11 cellular contexts compared by ENCODE assay signal in the genomic region with DNA sequence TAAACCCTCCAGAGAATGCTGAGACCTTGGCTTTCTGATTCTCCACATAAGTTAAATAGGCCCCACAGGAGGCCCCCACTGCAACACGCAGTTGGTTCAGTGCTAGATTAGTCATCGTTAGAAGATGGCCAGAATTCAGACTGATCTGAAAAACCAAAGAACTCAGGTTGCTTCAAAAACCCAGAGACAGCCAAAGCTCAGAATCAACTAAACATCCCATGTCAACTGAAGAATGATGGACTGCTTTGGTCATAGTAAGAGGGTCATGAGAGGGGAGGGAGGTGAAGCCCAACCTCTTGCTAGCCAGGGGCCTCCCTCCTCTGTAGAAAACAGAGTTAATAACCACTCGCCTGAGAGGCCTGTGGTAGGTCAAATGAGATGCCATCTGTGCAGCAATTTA.
DNase-seq lines count a peak whose midpoint lies in the region; ATAC-seq and TF ChIP-seq lines count a peak whose summit lies in the region.
"Had no signal": no experiment of that assay in that cellular context is flagged by ENCODE, and none has a peak within 500 bp of the region (broad histone marks: within the 10 kb centered on the region; RNA-seq: fewer than 3 reads in every experiment).

No MANE protein-coding gene starts in this region.

- H3K4me1 ChIP-seq in smooth muscle cell (ENCODE audit: low read depth): peaks cover 38% of the 10 kb centered on the region

- CTCF ChIA-PET in activated CD8-positive, alpha-beta T cell treated with anti-CD3 and anti-CD28 coated beads for 36 hours (lab: Charles Lee): interaction anchor here (1.3 kb wide), 1 partner anchor 11 kb away, joined by 3 read pairs; no protein-coding TSS in a partner anchor
- CTCF ChIA-PET in activated CD8-positive, alpha-beta T cell treated with anti-CD3 and anti-CD28 coated beads, Interleukin-2, amount 10 ng/mL, durations not matched to agents 7 days and 5 days (lab: Charles Lee): interaction anchor here (0.8 to 1.6 kb wide), 2 partner anchors 70 to 177 kb away, joined by 3 read pairs; no protein-coding TSS in a partner anchor

- peaks cover 68% of the 10 kb centered on the region for H3K4me1 Mint-ChIP-seq in activated CD8-positive, alpha-beta T cell treated with anti-CD3 and anti-CD28 coated beads for 36 hours (ENCODE audit: low read depth)
- peaks cover 31% of the 10 kb centered on the region for H3K4me1 Mint-ChIP-seq in activated CD8-positive, alpha-beta T cell treated with anti-CD3 and anti-CD28 coated beads, Interleukin-2, amount 10 ng/mL, durations not matched to agents 7 days and 5 days (ENCODE audit: low read depth)

- H3K9me3 ChIP-seq in smooth muscle cell (replicated peaks; ENCODE audit: low read depth): no peaks in the 10 kb centered on the region
- H3K9me3 ChIP-seq: uterus had no signal

- no peak overlapping the region for H2AFZ ChIP-seq in smooth muscle cell (ENCODE audit: low read depth)

- in situ Hi-C loops in brain microvascular endothelial cell (cut with HindIII; ENCODE audit: low pct_ligation_motif_present, low sequenced_read_pairs): no loop called here

- no peaks in the 10 kb centered on the region for H3K9me3 Mint-ChIP-seq in activated CD8-positive, alpha-beta T cell treated with anti-CD3 and anti-CD28 coated beads for 36 hours
- H3K9me3 Mint-ChIP-seq in activated CD8-positive, alpha-beta T cell treated with anti-CD3 and anti-CD28 coated beads, Interleukin-2, amount 10 ng/mL, durations not matched to agents 7 days and 5 days (ENCODE audit: insufficient read depth): no peaks in the 10 kb centered on the region

- H3K36me3 ChIP-seq in brain microvascular endothelial cell (replicated peaks) (no peaks in the 10 kb centered on the region), smooth muscle cell (ENCODE audit: low read depth) (no peaks in the 10 kb centered on the region)
- H3K36me3 ChIP-seq: uterus had no signal

- H3K27ac ChIP-seq in brain microvascular endothelial cell: peak overlapping the region; percentile 22
- H3K27ac ChIP-seq in smooth muscle cell (ENCODE audit: low read depth): peak overlapping the region; percentile 67

- no peaks in the 10 kb centered on the region for H3K27me3 Mint-ChIP-seq in activated CD8-positive, alpha-beta T cell treated with anti-CD3 and anti-CD28 coated beads for 36 hours
- H3K27me3 Mint-ChIP-seq in activated CD8-positive, alpha-beta T cell treated with anti-CD3 and anti-CD28 coated beads, Interleukin-2, amount 10 ng/mL, durations not matched to agents 7 days and 5 days (ENCODE audit: low read depth): no peaks in the 10 kb centered on the region

- no peak overlapping the region for H3K4me3 ChIP-seq in brain microvascular endothelial cell (ENCODE audit: low read depth, low read length)
- no peak overlapping the region for H3K4me3 ChIP-seq in smooth muscle cell
- H3K4me3 ChIP-seq: uterus had no signal

- peaks cover 98% of the 10 kb centered on the region for H3K79me2 ChIP-seq in smooth muscle cell (ENCODE audit: low read depth)

- H3K36me3 Mint-ChIP-seq in activated CD8-positive, alpha-beta T cell treated with anti-CD3 and anti-CD28 coated beads for 36 hours (ENCODE audit: low read depth): no peaks in the 10 kb centered on the region
- H3K36me3 Mint-ChIP-seq in activated CD8-positive, alpha-beta T cell treated with anti-CD3 and anti-CD28 coated beads, Interleukin-2, amount 10 ng/mL, durations not matched to agents 7 days and 5 days (ENCODE audit: low read depth): no peaks in the 10 kb centered on the region

- POLR2A ChIA-PET in activated CD8-positive, alpha-beta T cell treated with anti-CD3 and anti-CD28 coated beads for 36 hours (lab: Charles Lee): no interaction called here
- POLR2A ChIA-PET in activated CD8-positive, alpha-beta T cell treated with anti-CD3 and anti-CD28 coated beads, Interleukin-2, amount 10 ng/mL, durations not matched to agents 7 days and 5 days (lab: Charles Lee): no interaction called here

- H3K4me3 Mint-ChIP-seq in activated CD8-positive, alpha-beta T cell treated with anti-CD3 and anti-CD28 coated beads for 36 hours: no peak overlapping the region
- H3K4me3 Mint-ChIP-seq in activated CD8-positive, alpha-beta T cell treated with anti-CD3 and anti-CD28 coated beads, Interleukin-2, amount 10 ng/mL, durations not matched to agents 7 days and 5 days: no peak overlapping the region

- ATAC-seq in activated CD8-positive, alpha-beta T cell treated with anti-CD3 and anti-CD28 coated beads for 36 hours: peak; percentile 78
- ATAC-seq in activated CD8-positive, alpha-beta T cell treated with anti-CD3 and anti-CD28 coated beads, Interleukin-2, amount 10 ng/mL, durations not matched to agents 7 days and 5 days: no peak

- H4K20me1 ChIP-seq in smooth muscle cell (ENCODE audit: low read depth): peaks cover 44% of the 10 kb centered on the region

- WGBS in smooth muscle cell (ENCODE audit: low lambda C conversion rate): 15% methylated on average over 3 of the region's 3 CpGs

- no peak for TF ChIP-seq CTCF in activated CD8-positive, alpha-beta T cell treated with anti-CD3 and anti-CD28 coated beads for 36 hours (IDR thresholded peaks at IDR 0.05)
- TF ChIP-seq CTCF in brain microvascular endothelial cell (IDR thresholded peaks at IDR 0.05; ENCODE audit: low read depth, low read length, missing control alignments) (no peak), smooth muscle cell (IDR thresholded peaks at IDR 0.05; ENCODE audit: borderline replicate concordance, insufficient read depth, poor library complexity, severe bottlenecking) (no peak)

- H3K27ac Mint-ChIP-seq in activated CD8-positive, alpha-beta T cell treated with anti-CD3 and anti-CD28 coated beads for 36 hours: peak overlapping the region; percentile 55
- no peak overlapping the region for H3K27ac Mint-ChIP-seq in activated CD8-positive, alpha-beta T cell treated with anti-CD3 and anti-CD28 coated beads, Interleukin-2, amount 10 ng/mL, durations not matched to agents 7 days and 5 days

- peak overlapping the region; percentile 28 for H3K4me2 ChIP-seq in smooth muscle cell

- no peak overlapping the region for H3K9ac ChIP-seq in smooth muscle cell (ENCODE audit: low read depth)

- intact Hi-C loops in activated CD8-positive, alpha-beta T cell treated with anti-CD3 and anti-CD28 coated beads for 36 hours (cut with micrococcal nuclease): no loop called here

- peak; percentile 39 for DNase-seq in activated CD8-positive, alpha-beta T cell treated with anti-CD3 and anti-CD28 coated beads for 36 hours
- DNase-seq in activated CD8-positive, alpha-beta T cell treated with anti-CD3 and anti-CD28 coated beads, Interleukin-2, amount 10 ng/mL, durations not matched to agents 7 days and 5 days: no peak
- DNase-seq in NAMALWA (ENCODE audit: low spot score): peak; percentile 63
- peak; percentile 61 for DNase-seq in brain microvascular endothelial cell
- DNase-seq in smooth muscle cell (lab: John Stamatoyannopoulos, UW; ENCODE audit: unreplicated experiment): no peak
- no peak for DNase-seq in NCI-H748 (lab: John Stamatoyannopoulos, UW; ENCODE audit: unreplicated experiment)
- DNase-seq in SW480 (ENCODE audit: low spot score): no peak
- DNase-seq in NOMO-1 treated with DMSO at 0.1 percent for 48 hours (lab: John Stamatoyannopoulos, UW; ENCODE audit: unreplicated experiment): no peak
- DNase-seq: NCI-H446; stimulated activated CD4-positive, alpha-beta T cell treated with anti-CD3 and anti-CD28 coated beads, Interleukin-12 subunit alpha, Interleukin-12 subunit beta, amount 100 ng/mL, for 4 hours; uterus had no signal

- H3F3A ChIP-seq in smooth muscle cell (ENCODE audit: low read depth): peaks cover 7% of the 10 kb centered on the region

- H3K27me3 ChIP-seq in brain microvascular endothelial cell (replicated peaks): no peaks in the 10 kb centered on the region
- H3K27me3 ChIP-seq in smooth muscle cell (ENCODE audit: low read depth): no peaks in the 10 kb centered on the region
- H3K27me3 ChIP-seq: uterus had no signal

Comparison
In these comparisons a context has a peak if more than half of its experiments do, and no peak if none do; other contexts are left out.
1. DNase-seq: peak in activated CD8-positive, alpha-beta T cell treated with anti-CD3 and anti-CD28 coated beads for 36 hours (single experiment), NAMALWA (single experiment) and brain microvascular endothelial cell (single experiment); none in activated CD8-positive, alpha-beta T cell treated with anti-CD3 and anti-CD28 coated beads, Interleukin-2, amount 10 ng/mL, durations not matched to agents 7 days and 5 days (single experiment), smooth muscle cell (single experiment), NCI-H748 (single experiment), SW480 (single experiment) and NOMO-1 treated with DMSO at 0.1 percent for 48 hours (single experiment).